1 cellular context compared by ENCODE assay signal in genomic region chr6:157748839-157749571, GRCh38.
TF ChIP-seq lines count a peak whose summit lies in the region.

No MANE protein-coding gene starts in this region.

TF ChIP-seq in HepG2, 621 proteins besides CTCF, POLR2A, EP300 and RAD21:
- peak; percentile 52; the same call in 1 of the 2 replicates for TF ChIP-seq ZNF629 (CRISPR knock-in tag; conservative IDR thresholded peaks at IDR 0.05)
- no peak for TF ChIP-seq ZMYM4 (CRISPR knock-in tag; IDR thresholded peaks at IDR 0.05)
